In genomic region chr10:120634629-120635028, GRCh38 we compare ENCODE assay signal across 19 cellular contexts.
A peak's percentile ranks its signal among the peaks of the same experiment; 100 is the strongest.
DNase-seq lines count a peak whose midpoint lies in the region; ATAC-seq and TF ChIP-seq lines count a peak whose summit lies in the region.
"Had no signal": no experiment of that assay in that cellular context is flagged by ENCODE, and none has a peak within 500 bp of the region (broad histone marks: within the 10 kb centered on the region; RNA-seq: fewer than 3 reads in every experiment).

No MANE protein-coding gene starts in this region.

- H3K4me3 ChIP-seq in OCI-LY3 (ENCODE audit: low read length) (no peak overlapping the region), hepatocyte (no peak overlapping the region), right atrium auricular region (no peak overlapping the region)
- H3K4me3 ChIP-seq: body of pancreas, gastrocnemius medialis, pancreas, spleen had no signal

- no peak overlapping the region for H3K9ac ChIP-seq in OCI-LY3 (ENCODE audit: low read length)

- DNase-seq in ACHN (peak; percentile 15), hepatocyte (ENCODE audit: low spot score) (no peak), EL (no peak), right atrium auricular region (ENCODE audit: low spot score) (no peak)
- DNase-seq: activated B cell treated with CpG ODN at 0.5 μM for 24 hours; activated CD8-positive, alpha-beta memory T cell treated with anti-CD3 and anti-CD28 coated beads, Interleukin-2, amount 50 U/mL, for 4 hours; activated naive CD4-positive, alpha-beta T cell; body of pancreas; effector memory CD4-positive, alpha-beta T cell; gastrocnemius medialis; NCI-H1417 treated with DMSO at 0.1 percent for 48 hours; NCI-H446 treated with DMSO at 0.1 percent for 48 hours; pancreas; spleen; T-cell had no signal

- H3K79me2 ChIP-seq in OCI-LY3 (ENCODE audit: low read length) (no peaks in the 10 kb centered on the region), hepatocyte (no peaks in the 10 kb centered on the region)

- H3K9me2 ChIP-seq in hepatocyte (replicated peaks; ENCODE audit: insufficient read depth) = no peaks in the 10 kb centered on the region

- H3K9me3 ChIP-seq in OCI-LY3 (ENCODE audit: insufficient read depth, low read length) (no peaks in the 10 kb centered on the region), hepatocyte (ENCODE audit: low read depth) (no peaks in the 10 kb centered on the region), right atrium auricular region (peaks cover 0 to 7% of the 10 kb centered on the region in 2 donors)
- H3K9me3 ChIP-seq: body of pancreas, gastrocnemius medialis, pancreas had no signal

- H3K36me3 ChIP-seq in OCI-LY3 (replicated peaks; ENCODE audit: low read depth, low read length) (no peaks in the 10 kb centered on the region), hepatocyte (replicated peaks; ENCODE audit: insufficient read depth, low read depth) (no peaks in the 10 kb centered on the region), right atrium auricular region (no peaks in the 10 kb centered on the region)
- H3K36me3 ChIP-seq: gastrocnemius medialis, pancreas, spleen had no signal

- ATAC-seq in GM18907 (IDR thresholded peaks at IDR 0.05; ENCODE audit: unreplicated experiment) (no peak), HG03025 (IDR thresholded peaks at IDR 0.05; ENCODE audit: low FRiP score, unreplicated experiment) (no peak)
- ATAC-seq: body of pancreas, gastrocnemius medialis, pancreas, T-cell had no signal

- H4K20me1 ChIP-seq in OCI-LY3 (ENCODE audit: insufficient read depth, low read length) (no peaks in the 10 kb centered on the region), hepatocyte (ENCODE audit: insufficient read depth, poor library complexity, severe bottlenecking) (no peaks in the 10 kb centered on the region)

- H3K4me1 ChIP-seq in OCI-LY3 (ENCODE audit: low read length) = no peaks in the 10 kb centered on the region
- no peaks in the 10 kb centered on the region for H3K4me1 ChIP-seq in hepatocyte (ENCODE audit: insufficient read depth)
- no peaks in the 10 kb centered on the region for H3K4me1 ChIP-seq in right atrium auricular region
- H3K4me1 ChIP-seq: body of pancreas, gastrocnemius medialis, pancreas, spleen had no signal

- H3K27me3 ChIP-seq in OCI-LY3 (ENCODE audit: low read depth, low read length) = no peaks in the 10 kb centered on the region
- H3K27me3 ChIP-seq in hepatocyte = no peaks in the 10 kb centered on the region
- H3K27me3 ChIP-seq in right atrium auricular region = no peaks in the 10 kb centered on the region
- H3K27me3 ChIP-seq: body of pancreas, gastrocnemius medialis, pancreas had no signal

- H2AFZ ChIP-seq in OCI-LY3 (ENCODE audit: low read depth, low read length) (no peak overlapping the region), hepatocyte (no peak overlapping the region)

- no peak overlapping the region for H3K4me2 ChIP-seq in OCI-LY3 (ENCODE audit: low read length)
- H3K4me2 ChIP-seq in hepatocyte = no peak overlapping the region

- WGBS in hepatocyte (ENCODE audit: low lambda C conversion rate, missing lambda C conversion rate) = 72% methylated on average over 12 of the region's 12 CpGs

- H3K27ac ChIP-seq in OCI-LY3 (ENCODE audit: low read length) (no peak overlapping the region), hepatocyte (no peak overlapping the region), right atrium auricular region (no peak overlapping the region)
- H3K27ac ChIP-seq: body of pancreas, gastrocnemius medialis, pancreas, spleen had no signal

- TF ChIP-seq CTCF in GM12873 (IDR thresholded peaks at IDR 0.05; ENCODE audit: insufficient read depth, low read depth, low read length, missing control alignments) (peak; percentile 49), OCI-LY3 (IDR thresholded peaks at IDR 0.05; ENCODE audit: low read depth, low read length) (peak; percentile 24; the same call in 1 of the 2 replicates), hepatocyte (IDR thresholded peaks at IDR 0.05; ENCODE audit: poor library complexity) (peak; percentile 3), right atrium auricular region (IDR thresholded peaks at IDR 0.05) (no peak)

- in situ Hi-C loops in ACHN (cut with HindIII; ENCODE audit: low pct_ligation_motif_present, low pct_unique_long_range_greater_than_20kb, low sequenced_read_pairs) = no loop called here

Comparison
In these comparisons a context has a peak if more than half of its experiments do, and no peak if none do; other contexts are left out.
1. CTCF ChIP-seq: peak in GM12873 (single experiment), OCI-LY3 (single experiment) and hepatocyte (single experiment); none in right atrium auricular region (0 of 2).